ENCODE assay signal across 16 cellular contexts in the genomic region with DNA sequence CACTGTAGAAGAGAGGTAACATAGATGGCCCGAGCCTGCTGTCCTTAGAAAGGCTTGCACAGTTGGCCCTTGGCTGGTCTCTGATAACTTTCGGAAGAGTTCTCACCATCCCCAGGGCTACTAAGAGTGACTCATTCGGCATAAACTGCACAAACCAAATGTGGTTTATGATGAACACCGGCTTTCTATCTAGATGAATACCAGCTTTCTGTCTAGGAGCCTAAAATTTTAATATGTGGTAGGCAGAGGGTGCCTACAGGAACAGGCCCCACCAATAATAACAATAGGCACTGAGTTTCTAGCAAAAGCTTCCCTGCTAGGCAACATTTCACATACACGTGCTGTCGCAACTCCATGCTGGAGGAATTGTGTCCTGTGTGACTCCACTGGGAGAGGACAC. TPM values are rescaled to one million over a fixed set of nuclear protein-coding genes. Genes with fewer than 3 reads are reported as not detected.
DNase-seq lines count a peak whose midpoint lies in the region; ATAC-seq and TF ChIP-seq lines count a peak whose summit lies in the region.
"Had no signal": no experiment of that assay in that cellular context is flagged by ENCODE, and none has a peak within 500 bp of the region (broad histone marks: within the 10 kb centered on the region; RNA-seq: fewer than 3 reads in every experiment).

No MANE protein-coding gene starts in this region.

- peak overlapping the region; percentile 75 for H3K27ac ChIP-seq in AG04450 (ENCODE audit: low read depth, low read length)
- no peak overlapping the region for H3K27ac ChIP-seq in upper lobe of left lung
- H3K27ac ChIP-seq in coronary artery: no peak overlapping the region
- H3K27ac ChIP-seq: pancreas, SJSA1 had no signal

- H3K4me3 Mint-ChIP-seq in T-helper 17 cell: no peak overlapping the region
- no peak overlapping the region for H3K4me3 Mint-ChIP-seq in CD14-positive monocyte
- H3K4me3 Mint-ChIP-seq: activated CD4-positive, alpha-beta T cell treated with anti-CD3 and anti-CD28 coated beads, Interleukin-2, amount 10 ng/mL, durations not matched to agents 24 days and 14 days; B cell; stimulated activated memory B cell treated with anti-CD40 and anti-IgM and Interleukin-4, amounts not matched to agents 10 μg/mL and 1 μg/mL and 100 μg/mL, for 72 hours had no signal

- no peaks in the 10 kb centered on the region for H3K27me3 ChIP-seq in AG04450 (ENCODE audit: control insufficient read depth, insufficient read depth, low read length)
- no peaks in the 10 kb centered on the region for H3K27me3 ChIP-seq in upper lobe of left lung
- H3K27me3 ChIP-seq: pancreas, SJSA1 had no signal

- H3K36me3 Mint-ChIP-seq in T-helper 17 cell (ENCODE audit: low read depth) (no peaks in the 10 kb centered on the region), CD14-positive monocyte (peaks cover 16 to 49% of the 10 kb centered on the region in 2 donors)

- no peak overlapping the region for H3K4me3 ChIP-seq in AG04450 (ENCODE audit: low read depth, low read length)
- H3K4me3 ChIP-seq in foreskin fibroblast (ENCODE audit: low read depth in 1 of 2, low read length in 2 of 2): no peak overlapping the region
- H3K4me3 ChIP-seq in upper lobe of left lung: no peak overlapping the region
- no peak overlapping the region for H3K4me3 ChIP-seq in coronary artery
- H3K4me3 ChIP-seq: pancreas, SJSA1 had no signal

- peaks cover 0 to 8% (median 5%) of the 10 kb centered on the region in 4 donors for H3K4me1 ChIP-seq in upper lobe of left lung

- POLR2A ChIA-PET in AG04450 (lab: Yijun Ruan, JAX): interaction anchor here (1.5 kb wide), 1 partner anchor 15 kb away, joined by 4 read pairs; the partner anchor contains the start of gene CNOT1

- H3K9me3 ChIP-seq in AG04450 (ENCODE audit: control insufficient read depth, insufficient read depth, low read length) (no peaks in the 10 kb centered on the region), T-helper 17 cell (ENCODE audit: control insufficient read depth, low read length, poor library complexity, severe bottlenecking) (no peaks in the 10 kb centered on the region), upper lobe of left lung (no peaks in the 10 kb centered on the region)
- H3K9me3 ChIP-seq: pancreas, SJSA1 had no signal

- intact Hi-C loops in CD14-positive monocyte (cut with micrococcal nuclease): no loop called here

- H3K9me3 Mint-ChIP-seq in CD14-positive monocyte: no peaks in the 10 kb centered on the region
- H3K9me3 Mint-ChIP-seq: activated CD4-positive, alpha-beta T cell treated with anti-CD3 and anti-CD28 coated beads, Interleukin-2, amount 10 ng/mL, durations not matched to agents 24 days and 14 days; stimulated activated memory B cell treated with anti-CD40 and anti-IgM and Interleukin-4, amounts not matched to agents 10 μg/mL and 1 μg/mL and 100 μg/mL, for 72 hours had no signal

- CTCF ChIA-PET in AG04450 (lab: Charles Lee): interaction anchor here (1.8 kb wide), 1 partner anchor 142 kb away, joined by 5 read pairs; no protein-coding TSS in a partner anchor

- H3K27me3 Mint-ChIP-seq in T-helper 17 cell (no peaks in the 10 kb centered on the region), CD14-positive monocyte (ENCODE audit: low read depth in 3 of 3) (no peaks in the 10 kb centered on the region)
- H3K27me3 Mint-ChIP-seq: activated CD4-positive, alpha-beta T cell treated with anti-CD3 and anti-CD28 coated beads, Interleukin-2, amount 10 ng/mL, durations not matched to agents 24 days and 14 days; B cell; stimulated activated memory B cell treated with anti-CD40 and anti-IgM and Interleukin-4, amounts not matched to agents 10 μg/mL and 1 μg/mL and 100 μg/mL, for 72 hours had no signal

- no peak for TF ChIP-seq POLR2A in upper lobe of left lung (IDR thresholded peaks at IDR 0.05)

- WGBS in upper lobe of left lung, 2 donors: 76% methylated on average over 5 of the region's 6 CpGs; no CpG with 5 or more reads in 1 of the 2 donors

- no peak for ATAC-seq in T-helper 17 cell
- no peak for ATAC-seq in upper lobe of left lung (ENCODE audit: low FRiP score in 2 of 2)
- ATAC-seq: left cardiac atrium; pancreas; stimulated activated memory B cell treated with anti-CD40 and anti-IgM and Interleukin-4, amounts not matched to agents 10 μg/mL and 1 μg/mL and 100 μg/mL, for 72 hours had no signal

- no peak for TF ChIP-seq EP300 in upper lobe of left lung (IDR thresholded peaks at IDR 0.05)

- H3K4me1 Mint-ChIP-seq in T-helper 17 cell (peaks cover 24% of the 10 kb centered on the region), CD14-positive monocyte (no peaks in the 10 kb centered on the region)

- peaks cover 0 to 38% (median 19%) of the 10 kb centered on the region in 4 donors for H3K36me3 ChIP-seq in upper lobe of left lung

- DNase-seq in AG04450 (ENCODE audit: low read depth, low spot score) (no peak), GM04504 (ENCODE audit: low read depth) (peak; percentile 44), T-helper 17 cell (no peak), foreskin fibroblast (peak; percentile 50 to 90), upper lobe of left lung (no peak), coronary artery (ENCODE audit: low spot score) (no peak), SIG-M5 treated with dmso at 0.1 percent for 504 hours (lab: John Stamatoyannopoulos, UW; ENCODE audit: unreplicated experiment) (no peak), CD14-positive monocyte (ENCODE audit: low spot score) (no peak)
- DNase-seq: activated CD4-positive, alpha-beta T cell treated with anti-CD3 and anti-CD28 coated beads, Interleukin-2, amount 10 ng/mL, durations not matched to agents 24 days and 14 days; activated T-cell treated with anti-CD3 and anti-CD28 coated beads for 4 hours; left cardiac atrium; NCI-H1694; pancreas had no signal

- TF ChIP-seq CTCF in AG04450 (IDR thresholded peaks at IDR 0.05; ENCODE audit: low read depth, low read length) (no peak), foreskin fibroblast (IDR thresholded peaks at IDR 0.05; ENCODE audit: low read depth, low read length) (no peak), upper lobe of left lung (IDR thresholded peaks at IDR 0.05) (no peak), coronary artery (IDR thresholded peaks at IDR 0.05) (no peak), CD14-positive monocyte (IDR thresholded peaks at IDR 0.05) (no peak)

- H3K27ac Mint-ChIP-seq in T-helper 17 cell (peak overlapping the region; percentile 77), CD14-positive monocyte (peak overlapping the region in 1 of 7 donors; percentile 50)
- H3K27ac Mint-ChIP-seq: activated CD4-positive, alpha-beta T cell treated with anti-CD3 and anti-CD28 coated beads, Interleukin-2, amount 10 ng/mL, durations not matched to agents 24 days and 14 days; B cell; stimulated activated memory B cell treated with anti-CD40 and anti-IgM and Interleukin-4, amounts not matched to agents 10 μg/mL and 1 μg/mL and 100 μg/mL, for 72 hours had no signal

RNA-seq across cellular contexts. Expression of gene CNOT1, which starts 15.4 kb away (rescaled TPM):
- polyA plus RNA-seq in AG04450 (2011; rRNA removed) (151 and 195 TPM in 2 replicates), CD14-positive monocyte (10 to 100 TPM; 50.8 to 60.8 TPM)
- 672 and 771 TPM in 2 replicates for polyA minus RNA-seq in AG04450 (2011; rRNA and poly(A)+ RNA removed)
- total RNA-seq in T-helper 17 cell (100 to 1,000 TPM; 213 to 224 TPM), upper lobe of left lung (100 to 1,000 TPM in 5 of 6 donors, 10 to 100 TPM in 1; 78.9 to 158 (median 151) TPM)

Comparison
In these comparisons a context has a peak if more than half of its experiments do, and no peak if none do; other contexts are left out.
1. DNase-seq: peak in GM04504 (single experiment) and foreskin fibroblast (2 of 2); none in AG04450 (single experiment), T-helper 17 cell (0 of 3), upper lobe of left lung (0 of 2), coronary artery (single experiment), SIG-M5 treated with dmso at 0.1 percent for 504 hours (single experiment) and CD14-positive monocyte (single experiment).